Comparison of ENCODE assay signal across 32 cellular contexts in genomic region chr5:6543346-6543730, GRCh38.
"Had no signal": no experiment of that assay in that cellular context is flagged by ENCODE, and none has a peak within 500 bp of the region (broad histone marks: within the 10 kb centered on the region; RNA-seq: fewer than 3 reads in every experiment).

No MANE protein-coding gene starts in this region.

- H3K4me1 ChIP-seq: adrenal gland, body of pancreas had no signal

- H3K36me3 Mint-ChIP-seq: activated naive CD4-positive, alpha-beta T cell treated with anti-CD3 and anti-CD28 coated beads, Interleukin-2, amount 50 U/mL, for 24 hours; activated naive CD8-positive, alpha-beta T cell treated with anti-CD3 and anti-CD28 coated beads for 36 hours had no signal

- H3K27me3 ChIP-seq: adrenal gland, body of pancreas had no signal

- H3K4me3 ChIP-seq: adrenal gland, body of pancreas, dorsolateral prefrontal cortex had no signal

- ATAC-seq: activated CD4-positive, CD25-positive, alpha-beta regulatory T cell treated with anti-CD3 and anti-CD28 coated beads, Interleukin-2, amount 50 U/mL, for 24 hours; activated CD8-positive, alpha-beta T cell treated with anti-CD3 and anti-CD28 coated beads for 36 hours; activated naive CD8-positive, alpha-beta T cell treated with anti-CD3 and anti-CD28 coated beads, Interleukin-2, amount 50 U/mL, for 24 hours; body of pancreas; effector memory CD8-positive, alpha-beta T cell; T-helper 17 cell had no signal

- H3K36me3 ChIP-seq: adrenal gland, WERI-Rb-1 had no signal

- H3K4me3 Mint-ChIP-seq: activated B cell treated with CpG ODN at 0.5 μM for 24 hours; activated CD8-positive, alpha-beta T cell treated with anti-CD3 and anti-CD28 coated beads for 36 hours; activated naive CD4-positive, alpha-beta T cell treated with anti-CD3 and anti-CD28 coated beads for 36 hours; activated naive CD4-positive, alpha-beta T cell treated with anti-CD3 and anti-CD28 coated beads, Interleukin-2, amount 50 U/mL, for 24 hours; activated naive CD8-positive, alpha-beta T cell treated with anti-CD3 and anti-CD28 coated beads for 36 hours; activated naive CD8-positive, alpha-beta T cell treated with anti-CD3 and anti-CD28 coated beads, Interleukin-2, amount 50 U/mL, for 24 hours; activated T-helper 1 cell treated with anti-CD3 and anti-CD28 coated beads, Interleukin-12 subunit alpha, Interleukin-12 subunit beta, Interleukin-2, Interleukin-4 antibody, amounts not matched to agents 30 ng/mL and 10 ng/mL and 1 ng/mL, durations not matched to agents 14 hours and 24 hours and 36 hours; dendritic cell treated with granulocyte-macrophage colony-stimulating factor and Interleukin-4, amounts not matched to agents 40 ng/mL and 50 ng/mL, for 4 days; effector memory CD8-positive, alpha-beta T cell; T-helper 17 cell; T-helper 2 cell treated with Interferon-gamma antibody and Interleukin-4, amounts not matched to agents 5 μg/mL and 100 μg/mL, for 36 hours had no signal

- H3K27ac ChIP-seq: adrenal gland, body of pancreas, dorsolateral prefrontal cortex, epithelial cell of prostate, WERI-Rb-1 had no signal

- DNase-seq: activated B cell treated with CpG ODN at 0.5 μM for 24 hours; activated CD4-positive, alpha-beta T cell treated with anti-CD3 and anti-CD28 coated beads for 48 hours; activated CD4-positive, alpha-beta T cell treated with anti-CD3 and anti-CD28 coated beads, Interleukin-2, amount 50 U/mL, for 1 hour; activated CD4-positive, alpha-beta T cell treated with anti-CD3 and anti-CD28 coated beads, Interleukin-2, amount 50 U/mL, for 48 hours; activated CD8-positive, alpha-beta T cell treated with anti-CD3 and anti-CD28 coated beads for 36 hours; activated effector memory CD4-positive, alpha-beta T cell treated with anti-CD3 and anti-CD28 coated beads, Interleukin-2, amount 50 U/mL, for 16 hours; activated naive CD4-positive, alpha-beta T cell treated with anti-CD3 and anti-CD28 coated beads for 36 hours; activated naive CD8-positive, alpha-beta T cell treated with anti-CD3 and anti-CD28 coated beads for 36 hours; activated naive CD8-positive, alpha-beta T cell treated with anti-CD3 and anti-CD28 coated beads, Interleukin-2, amount 50 U/mL, for 24 hours; activated T-cell treated with anti-CD3 and anti-CD28 coated beads, Interleukin-2, amount 50 U/mL, for 1 hour; activated T-cell treated with anti-CD3 and anti-CD28 coated beads, Interleukin-2, amount 50 U/mL, for 48 hours; adrenal gland; amygdala; aorta; body of pancreas; caudate nucleus; dorsolateral prefrontal cortex; effector CD4-positive, alpha-beta T cell; effector memory CD8-positive, alpha-beta T cell; foreskin fibroblast; SW 1271; T-helper 1 cell; T-helper 17 cell; T1000; WERI-Rb-1 had no signal

- H3K27ac Mint-ChIP-seq: activated B cell treated with CpG ODN at 0.5 μM for 24 hours; activated CD8-positive, alpha-beta T cell treated with anti-CD3 and anti-CD28 coated beads for 36 hours; activated naive CD4-positive, alpha-beta T cell treated with anti-CD3 and anti-CD28 coated beads for 36 hours; activated naive CD4-positive, alpha-beta T cell treated with anti-CD3 and anti-CD28 coated beads, Interleukin-2, amount 50 U/mL, for 24 hours; activated naive CD8-positive, alpha-beta T cell treated with anti-CD3 and anti-CD28 coated beads for 36 hours; activated naive CD8-positive, alpha-beta T cell treated with anti-CD3 and anti-CD28 coated beads, Interleukin-2, amount 50 U/mL, for 24 hours; activated T-helper 1 cell treated with anti-CD3 and anti-CD28 coated beads, Interleukin-12 subunit alpha, Interleukin-12 subunit beta, Interleukin-2, Interleukin-4 antibody, amounts not matched to agents 30 ng/mL and 10 ng/mL and 1 ng/mL, durations not matched to agents 14 hours and 24 hours and 36 hours; activated T-helper 2 cell treated with anti-CD3 and anti-CD28 coated beads, Interferon-gamma antibody, Interleukin-2, Interleukin-4, amounts not matched to agents 10 μg/mL and 5 μg/mL and 100 μg/mL, durations not matched to agents 14 hours and 24 hours and 36 hours; dendritic cell treated with granulocyte-macrophage colony-stimulating factor and Interleukin-4, amounts not matched to agents 40 ng/mL and 50 ng/mL, for 4 days; effector memory CD8-positive, alpha-beta T cell; T-helper 17 cell; T-helper 2 cell treated with Interferon-gamma antibody and Interleukin-4, amounts not matched to agents 5 μg/mL and 100 μg/mL, for 36 hours had no signal

- H3K9me3 Mint-ChIP-seq: activated naive CD4-positive, alpha-beta T cell treated with anti-CD3 and anti-CD28 coated beads, Interleukin-2, amount 50 U/mL, for 24 hours; activated T-helper 1 cell treated with anti-CD3 and anti-CD28 coated beads, Interleukin-12 subunit alpha, Interleukin-12 subunit beta, Interleukin-2, Interleukin-4 antibody, amounts not matched to agents 30 ng/mL and 10 ng/mL and 1 ng/mL, durations not matched to agents 14 hours and 24 hours and 36 hours; effector memory CD8-positive, alpha-beta T cell; T-helper 2 cell treated with Interferon-gamma antibody and Interleukin-4, amounts not matched to agents 5 μg/mL and 100 μg/mL, for 36 hours had no signal

- H3K27me3 Mint-ChIP-seq: activated B cell treated with CpG ODN at 0.5 μM for 24 hours; activated naive CD4-positive, alpha-beta T cell treated with anti-CD3 and anti-CD28 coated beads, Interleukin-2, amount 50 U/mL, for 24 hours; activated naive CD8-positive, alpha-beta T cell treated with anti-CD3 and anti-CD28 coated beads for 36 hours; dendritic cell treated with granulocyte-macrophage colony-stimulating factor and Interleukin-4, amounts not matched to agents 40 ng/mL and 50 ng/mL, for 4 days had no signal

- H3K4me1 Mint-ChIP-seq: activated B cell treated with CpG ODN at 0.5 μM for 24 hours; activated naive CD4-positive, alpha-beta T cell treated with anti-CD3 and anti-CD28 coated beads, Interleukin-2, amount 50 U/mL, for 24 hours; activated naive CD8-positive, alpha-beta T cell treated with anti-CD3 and anti-CD28 coated beads for 36 hours; activated naive CD8-positive, alpha-beta T cell treated with anti-CD3 and anti-CD28 coated beads, Interleukin-2, amount 50 U/mL, for 24 hours had no signal

- H3K9me3 ChIP-seq: adrenal gland, body of pancreas had no signal
